24 cellular contexts compared by ENCODE assay signal in the genomic region with DNA sequence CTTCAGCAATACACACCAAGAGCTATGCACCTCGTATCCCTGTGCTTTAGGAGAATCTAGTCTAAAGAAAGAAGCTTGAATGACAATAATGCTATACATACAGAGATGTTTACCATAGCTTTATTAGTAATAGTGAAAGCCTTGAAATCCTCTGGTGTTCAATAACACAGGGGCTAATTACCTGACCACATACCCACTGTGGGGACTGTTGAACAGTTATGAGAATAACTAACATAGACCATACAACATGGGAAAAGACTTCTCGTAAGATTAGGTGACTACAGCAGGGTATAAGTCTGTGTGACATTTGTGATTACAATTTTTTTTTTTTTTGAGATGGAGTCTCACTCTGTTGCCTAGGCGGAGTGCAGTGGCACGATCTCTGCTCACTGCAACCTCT.
DNase-seq lines count a peak whose midpoint lies in the region; ATAC-seq, FAIRE-seq and TF ChIP-seq lines count a peak whose summit lies in the region.
"Had no signal": no experiment of that assay in that cellular context is flagged by ENCODE, and none has a peak within 500 bp of the region (broad histone marks: within the 10 kb centered on the region; RNA-seq: fewer than 3 reads in every experiment).

No MANE protein-coding gene starts in this region.

- no peak overlapping the region for H3K4me2 ChIP-seq in HepG2 (ENCODE audit: low read depth, low read length)

- no TSS peak for BruUV-seq in HepG2 (replicated peaks; lab: Mats Ljungman, UMichigan)

- WGBS in heart left ventricle, 4 donors: 82 to 89% (median 85%) methylated on average over 4 of the region's 4 CpGs
- WGBS in HepG2 (ENCODE audit: low lambda C conversion rate): 95% methylated on average over 4 of the region's 4 CpGs

- TF ChIP-seq EP300 in HepG2 (IDR thresholded peaks at IDR 0.05; ENCODE audit: low read depth in 2 of 2, low read length in 2 of 2) (no peak), HepG2 (CRISPR knock-in tag; IDR thresholded peaks at IDR 0.05; ENCODE audit: borderline replicate concordance) (no peak)

- H3K27me3 ChIP-seq in heart left ventricle (no peaks in the 10 kb centered on the region), HepG2 (ENCODE audit: control insufficient read depth in 1 of 2, insufficient read depth in 2 of 2, low read length in 2 of 2) (no peaks in the 10 kb centered on the region), gastrocnemius medialis (no peaks in the 10 kb centered on the region), uterus (no peaks in the 10 kb centered on the region)
- H3K27me3 ChIP-seq: Peyer's patch had no signal

- no peak overlapping the region for H3K4me3 ChIP-seq in heart left ventricle
- no peak overlapping the region for H3K4me3 ChIP-seq in HepG2 (replicated peaks in 1 of 3; ENCODE audit: insufficient read depth in 1 of 3, low read depth in 2 of 3, low read length in 3 of 3)
- H3K4me3 ChIP-seq in gastrocnemius medialis: no peak overlapping the region
- H3K4me3 ChIP-seq in uterus: no peak overlapping the region
- H3K4me3 ChIP-seq: Peyer's patch had no signal

- ATAC-seq in heart left ventricle: no peak
- no peak for ATAC-seq in Right ventricle myocardium superior (ENCODE audit: poor library complexity)
- no peak for ATAC-seq in HepG2
- ATAC-seq in gastrocnemius medialis: no peak
- ATAC-seq: Right ventricle myocardium inferior had no signal

- H3K9ac ChIP-seq in HepG2 (ENCODE audit: insufficient read depth, low read depth, low read length): no peak overlapping the region

- peak overlapping the region in 9 of 12 donors; percentile 48 to 91 (median 73) for H3K27ac ChIP-seq in heart left ventricle
- peak overlapping the region; percentile 90 for H3K27ac ChIP-seq in HepG2 (ENCODE audit: extremely low read length, insufficient read depth, low read length)
- peak overlapping the region; percentile 77 to 90 (median 86) for H3K27ac ChIP-seq in gastrocnemius medialis
- peak overlapping the region; percentile 72 to 93 for H3K27ac ChIP-seq in uterus
- H3K27ac ChIP-seq: 22Rv1, C4-2B had no signal

- H3K9me3 ChIP-seq in heart left ventricle: no peaks in the 10 kb centered on the region
- H3K9me3 ChIP-seq in HepG2 (ENCODE audit: low read length): no peaks in the 10 kb centered on the region
- H3K9me3 ChIP-seq in gastrocnemius medialis: no peaks in the 10 kb centered on the region
- no peaks in the 10 kb centered on the region for H3K9me3 ChIP-seq in uterus
- H3K9me3 ChIP-seq: Peyer's patch had no signal

- in situ Hi-C loops in HepG2 (cut with HindIII; ENCODE audit: extremely low pct_ligation_motif_present, low pct_unique_long_range_greater_than_20kb): no loop called here
- in situ Hi-C loops in gastrocnemius medialis (cut with MboI; ENCODE audit: low sequenced_read_pairs in 4 of 4): no loop called here

- POLR2A ChIA-PET in HepG2 (lab: Yijun Ruan, JAX): interaction anchor here (1.5 kb wide), 1 partner anchor 26 kb away, joined by 4 read pairs; no protein-coding TSS in a partner anchor

- H3K4me1 ChIP-seq in heart left ventricle (peaks cover 7 to 91% (median 46%) of the 10 kb centered on the region in 12 donors), HepG2 (ENCODE audit: insufficient read depth, low read length) (peaks cover 97% of the 10 kb centered on the region), gastrocnemius medialis (peaks cover 62 to 69% of the 10 kb centered on the region in 2 donors), uterus (peaks cover 2 to 14% of the 10 kb centered on the region in 2 donors)

- FAIRE-seq in HepG2 (lab: Jason Lieb, UNC): no peak
- FAIRE-seq: D721Med had no signal

- no peaks in the 10 kb centered on the region for H4K20me1 ChIP-seq in HepG2 (ENCODE audit: insufficient read depth, low read length)

- TF ChIP-seq RAD21 in HepG2 (CRISPR knock-in tag; IDR thresholded peaks at IDR 0.05): no peak

- no peak for DNase-seq in heart left ventricle
- DNase-seq in Right ventricle myocardium superior: no peak
- DNase-seq in HepG2 (ENCODE audit: low spot score): no peak
- DNase-seq in gastrocnemius medialis: no peak
- no peak for DNase-seq in uterus
- DNase-seq in RPMI8226: no peak
- no peak for DNase-seq in medulla oblongata (ENCODE audit: extremely low spot score)
- DNase-seq in NCI-H2107 treated with DMSO at 0.1 percent for 48 hours (lab: John Stamatoyannopoulos, UW; ENCODE audit: unreplicated experiment): no peak
- DNase-seq: AML-193; H7; HFFc6; Kasumi-1; MM.1S; NCI-H1092 treated with DMSO at 0.1 percent for 48 hours; NCI-H146; NCI-H2029 treated with DMSO at 0.1 percent for 48 hours; NCI-H510A; NCI-H748 treated with DMSO at 0.1 percent for 48 hours; NK-92 treated with Interleukin-12 subunit alpha and Interleukin-12 subunit beta, amount 100 ng/mL, for 24 hours; Peyer's patch had no signal

- TF ChIP-seq POLR2A in heart left ventricle (IDR thresholded peaks at IDR 0.05) (no peak), HepG2 (IDR thresholded peaks at IDR 0.05; ENCODE audit: insufficient read depth in 1 of 2, low read depth in 2 of 2, low read length in 2 of 2) (no peak), gastrocnemius medialis (IDR thresholded peaks at IDR 0.05) (no peak), uterus (IDR thresholded peaks at IDR 0.05) (no peak)

- intact Hi-C loops in heart left ventricle (cut with DNase I) (loop anchor here in 1 of 10 donors (2.0 kb wide), 1 partner anchor 25 kb away; no protein-coding TSS in a partner anchor), Right ventricle myocardium superior (cut with DNase I) (no loop called here), HepG2 (cut with micrococcal nuclease; ENCODE audit: unreplicated experiment) (loop anchor here (5.0 kb wide), 1 partner anchor 112 kb away; a partner anchor contains a TSS), gastrocnemius medialis (cut with DNase I; ENCODE audit: low total_unique reads) (loop anchor here (1.0 kb wide), 1 partner anchor 17 kb away; no protein-coding TSS in a partner anchor), uterus (cut with DNase I; ENCODE audit: low total_unique reads) (no loop called here)

- CTCF ChIA-PET in HepG2 (lab: Yijun Ruan, JAX; ENCODE audit: low intra/inter-chr PET ratio, low total read pairs): no interaction called here

- H3K36me3 ChIP-seq in heart left ventricle (peaks cover 0 to 6% (median 0%) of the 10 kb centered on the region in 9 donors), HepG2 (replicated peaks in 1 of 2; ENCODE audit: control insufficient read depth in 1 of 2, insufficient read depth in 2 of 2, low read length in 2 of 2) (peaks cover 0 to 4% of the 10 kb centered on the region in 2 experiments; a peak in 3 of 5 replicates), gastrocnemius medialis (no peaks in the 10 kb centered on the region), uterus (no peaks in the 10 kb centered on the region)
- H3K36me3 ChIP-seq: Peyer's patch had no signal

- H3K79me2 ChIP-seq in HepG2 (ENCODE audit: insufficient read depth, low read length): peaks cover 51% of the 10 kb centered on the region

- TF ChIP-seq CTCF in heart left ventricle (IDR thresholded peaks at IDR 0.05) (no peak), HepG2 (CRISPR knock-in tag; IDR thresholded peaks at IDR 0.05) (no peak), gastrocnemius medialis (IDR thresholded peaks at IDR 0.05 in 4 of 5, conservative IDR thresholded peaks at IDR 0.05 in 1 of 5) (no peak), uterus (IDR thresholded peaks at IDR 0.05) (no peak)

- no peak overlapping the region for H2AFZ ChIP-seq in HepG2 (ENCODE audit: low read length)

TF ChIP-seq in HepG2, 621 proteins besides CTCF, POLR2A, EP300 and RAD21:
- TF ChIP-seq, protein P1, sequence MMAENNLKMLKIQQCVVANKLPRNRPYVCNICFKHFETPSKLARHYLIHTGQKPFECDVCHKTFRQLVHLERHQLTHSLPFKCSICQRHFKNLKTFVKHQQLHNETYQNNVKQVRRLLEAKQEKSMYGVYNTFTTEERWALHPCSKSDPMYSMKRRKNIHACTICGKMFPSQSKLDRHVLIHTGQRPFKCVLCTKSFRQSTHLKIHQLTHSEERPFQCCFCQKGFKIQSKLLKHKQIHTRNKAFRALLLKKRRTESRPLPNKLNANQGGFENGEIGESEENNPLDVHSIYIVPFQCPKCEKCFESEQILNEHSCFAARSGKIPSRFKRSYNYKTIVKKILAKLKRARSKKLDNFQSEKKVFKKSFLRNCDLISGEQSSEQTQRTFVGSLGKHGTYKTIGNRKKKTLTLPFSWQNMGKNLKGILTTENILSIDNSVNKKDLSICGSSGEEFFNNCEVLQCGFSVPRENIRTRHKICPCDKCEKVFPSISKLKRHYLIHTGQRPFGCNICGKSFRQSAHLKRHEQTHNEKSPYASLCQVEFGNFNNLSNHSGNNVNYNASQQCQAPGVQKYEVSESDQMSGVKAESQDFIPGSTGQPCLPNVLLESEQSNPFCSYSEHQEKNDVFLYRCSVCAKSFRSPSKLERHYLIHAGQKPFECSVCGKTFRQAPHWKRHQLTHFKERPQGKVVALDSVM (CRISPR knock-in tag; IDR thresholded peaks at IDR 0.05): peak; percentile 83; the same call in 1 of the 2 replicates
- no peak for TF ChIP-seq FOXK2 (IDR thresholded peaks at IDR 0.05)
- no peak for TF ChIP-seq JUN (CRISPR knock-in tag; IDR thresholded peaks at IDR 0.05)
- TF ChIP-seq, protein P2, sequence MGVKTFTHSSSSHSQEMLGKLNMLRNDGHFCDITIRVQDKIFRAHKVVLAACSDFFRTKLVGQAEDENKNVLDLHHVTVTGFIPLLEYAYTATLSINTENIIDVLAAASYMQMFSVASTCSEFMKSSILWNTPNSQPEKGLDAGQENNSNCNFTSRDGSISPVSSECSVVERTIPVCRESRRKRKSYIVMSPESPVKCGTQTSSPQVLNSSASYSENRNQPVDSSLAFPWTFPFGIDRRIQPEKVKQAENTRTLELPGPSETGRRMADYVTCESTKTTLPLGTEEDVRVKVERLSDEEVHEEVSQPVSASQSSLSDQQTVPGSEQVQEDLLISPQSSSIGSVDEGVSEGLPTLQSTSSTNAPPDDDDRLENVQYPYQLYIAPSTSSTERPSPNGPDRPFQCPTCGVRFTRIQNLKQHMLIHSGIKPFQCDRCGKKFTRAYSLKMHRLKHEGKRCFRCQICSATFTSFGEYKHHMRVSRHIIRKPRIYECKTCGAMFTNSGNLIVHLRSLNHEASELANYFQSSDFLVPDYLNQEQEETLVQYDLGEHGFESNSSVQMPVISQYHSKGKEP (CRISPR knock-in tag; IDR thresholded peaks at IDR 0.05): no peak
- TF ChIP-seq, protein P3, sequence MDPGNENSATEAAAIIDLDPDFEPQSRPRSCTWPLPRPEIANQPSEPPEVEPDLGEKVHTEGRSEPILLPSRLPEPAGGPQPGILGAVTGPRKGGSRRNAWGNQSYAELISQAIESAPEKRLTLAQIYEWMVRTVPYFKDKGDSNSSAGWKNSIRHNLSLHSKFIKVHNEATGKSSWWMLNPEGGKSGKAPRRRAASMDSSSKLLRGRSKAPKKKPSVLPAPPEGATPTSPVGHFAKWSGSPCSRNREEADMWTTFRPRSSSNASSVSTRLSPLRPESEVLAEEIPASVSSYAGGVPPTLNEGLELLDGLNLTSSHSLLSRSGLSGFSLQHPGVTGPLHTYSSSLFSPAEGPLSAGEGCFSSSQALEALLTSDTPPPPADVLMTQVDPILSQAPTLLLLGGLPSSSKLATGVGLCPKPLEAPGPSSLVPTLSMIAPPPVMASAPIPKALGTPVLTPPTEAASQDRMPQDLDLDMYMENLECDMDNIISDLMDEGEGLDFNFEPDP (CRISPR knock-in tag; conservative IDR thresholded peaks at IDR 0.05): 0 out of 2 replicates have a peak, but pooled peaks have one; percentile 29
- TF ChIP-seq NFE2L2 (IDR thresholded peaks at IDR 0.05; ENCODE audit: low read length): no peak

Comparison
In these comparisons a context has a peak if more than half of its experiments do, and no peak if none do; other contexts are left out.
1. intact Hi-C loops: an anchor here in HepG2 (5.0 kb wide) and gastrocnemius medialis (1.0 kb wide); none called in Right ventricle myocardium superior and uterus.